In genomic region chr3:172517859-172518466, GRCh38 we compare ENCODE assay signal across 10 cellular contexts. TPM values are rescaled to one million over a fixed set of nuclear protein-coding genes. Genes with fewer than 3 reads are reported as not detected.
DNase-seq lines count a peak whose midpoint lies in the region; ATAC-seq and TF ChIP-seq lines count a peak whose summit lies in the region.
"Had no signal": no experiment of that assay in that cellular context is flagged by ENCODE, and none has a peak within 500 bp of the region (broad histone marks: within the 10 kb centered on the region; RNA-seq: fewer than 3 reads in every experiment).

No MANE protein-coding gene starts in this region.

- H3K4me3 ChIP-seq in left ventricle myocardium inferior: peak overlapping the region; percentile 20
- no peak overlapping the region for H3K4me3 ChIP-seq in urinary bladder (ENCODE audit: low read depth, low read length)
- H3K4me3 ChIP-seq: cardiac muscle cell had no signal

- no peak for TF ChIP-seq CTCF in left ventricle myocardium inferior (IDR thresholded peaks at IDR 0.05; ENCODE audit: borderline replicate concordance)

- no peak for ATAC-seq in left cardiac atrium
- peak; percentile 64 to 71 for ATAC-seq in natural killer cell treated with Interleukin-12 subunit alpha and Interleukin-12 subunit beta and Interleukin-15 and Interleukin-18, amount 100 ng/mL, for 72 hours
- ATAC-seq in SK-N-SH treated with all-trans-retinoic acid at 6 μM for 48 hours: no peak
- ATAC-seq in GM18517 (IDR thresholded peaks at IDR 0.05; ENCODE audit: unreplicated experiment): no peak

- no peaks in the 10 kb centered on the region for H3K9me3 Mint-ChIP-seq in activated naive CD8-positive, alpha-beta T cell (ENCODE audit: low read depth)
- H3K9me3 Mint-ChIP-seq in natural killer cell treated with Interleukin-12 subunit alpha and Interleukin-12 subunit beta and Interleukin-15 and Interleukin-18, amount 100 ng/mL, for 72 hours: peaks cover 4% of the 10 kb centered on the region

- 84% methylated on average over 8 of the region's 8 CpGs for WGBS in urinary bladder

- H3K27ac ChIP-seq in left ventricle myocardium inferior (replicated peaks) (peak overlapping the region; percentile 86), urinary bladder (ENCODE audit: low read depth) (peak overlapping the region; percentile 46)
- H3K27ac ChIP-seq: cardiac muscle cell had no signal

- intact Hi-C loops in left ventricle myocardium inferior (cut with micrococcal nuclease): loop anchor here (5.0 kb wide), 1 partner anchor 74 kb away; no protein-coding TSS in a partner anchor
- intact Hi-C loops in left cardiac atrium (cut with DNase I): loop anchor here in 1 of 2 donors (10.0 kb wide), 1 partner anchor 77 kb away; no protein-coding TSS in a partner anchor

- DNase-seq in left ventricle myocardium inferior (no peak), left cardiac atrium (no peak), NOMO-1 treated with dmso at 0.1 percent for 144 hours (lab: John Stamatoyannopoulos, UW; ENCODE audit: unreplicated experiment) (no peak)
- no peak for DNase-seq in natural killer cell treated with Interleukin-12 subunit alpha and Interleukin-12 subunit beta and Interleukin-15 and Interleukin-18, amount 100 ng/mL, for 72 hours (ENCODE audit: low spot score)
- DNase-seq: NCI-H1694 treated with DMSO at 0.1 percent for 48 hours had no signal

- H3K36me3 ChIP-seq in left ventricle myocardium inferior (peaks cover 8% of the 10 kb centered on the region), urinary bladder (ENCODE audit: insufficient read depth) (no peaks in the 10 kb centered on the region)
- H3K36me3 ChIP-seq: cardiac muscle cell had no signal

- peaks cover 89% of the 10 kb centered on the region for H3K4me1 Mint-ChIP-seq in activated naive CD8-positive, alpha-beta T cell (ENCODE audit: low read depth)
- H3K4me1 Mint-ChIP-seq in natural killer cell treated with Interleukin-12 subunit alpha and Interleukin-12 subunit beta and Interleukin-15 and Interleukin-18, amount 100 ng/mL, for 72 hours (ENCODE audit: low read depth in 2 of 2): peaks cover 70 to 87% of the 10 kb centered on the region in 2 donors

- H3K9me3 ChIP-seq in left ventricle myocardium inferior (replicated peaks): no peaks in the 10 kb centered on the region

- H3K4me1 ChIP-seq in left ventricle myocardium inferior (peaks cover 69% of the 10 kb centered on the region), urinary bladder (ENCODE audit: insufficient read depth) (peaks cover 2% of the 10 kb centered on the region)

- peak overlapping the region; percentile 80 for H3K27ac Mint-ChIP-seq in activated naive CD8-positive, alpha-beta T cell
- peak overlapping the region; percentile 90 to 95 for H3K27ac Mint-ChIP-seq in natural killer cell treated with Interleukin-12 subunit alpha and Interleukin-12 subunit beta and Interleukin-15 and Interleukin-18, amount 100 ng/mL, for 72 hours

- H3K27me3 Mint-ChIP-seq in activated naive CD8-positive, alpha-beta T cell: no peaks in the 10 kb centered on the region
- H3K27me3 Mint-ChIP-seq in natural killer cell treated with Interleukin-12 subunit alpha and Interleukin-12 subunit beta and Interleukin-15 and Interleukin-18, amount 100 ng/mL, for 72 hours: no peaks in the 10 kb centered on the region

- H3K36me3 Mint-ChIP-seq in activated naive CD8-positive, alpha-beta T cell: peaks cover 19% of the 10 kb centered on the region
- H3K36me3 Mint-ChIP-seq in natural killer cell treated with Interleukin-12 subunit alpha and Interleukin-12 subunit beta and Interleukin-15 and Interleukin-18, amount 100 ng/mL, for 72 hours: peaks cover 68% of the 10 kb centered on the region

- H3K27me3 ChIP-seq in left ventricle myocardium inferior (ENCODE audit: low read depth): no peaks in the 10 kb centered on the region
- H3K27me3 ChIP-seq: cardiac muscle cell had no signal

- H3K4me3 Mint-ChIP-seq in activated naive CD8-positive, alpha-beta T cell: peak overlapping the region; percentile 40
- H3K4me3 Mint-ChIP-seq in natural killer cell treated with Interleukin-12 subunit alpha and Interleukin-12 subunit beta and Interleukin-15 and Interleukin-18, amount 100 ng/mL, for 72 hours: peak overlapping the region; percentile 92

TF ChIP-seq in SK-N-SH treated with all-trans-retinoic acid at 6 μM for 48 hours, 23 proteins besides CTCF, POLR2A, EP300 and RAD21:
- TF ChIP-seq BACH2 (CRISPR knock-in tag; IDR thresholded peaks at IDR 0.05; ENCODE audit: borderline replicate concordance): no peak
- TF ChIP-seq ZNF70 (CRISPR knock-in tag; IDR thresholded peaks at IDR 0.05): no peak
- TF ChIP-seq ZFP30 (CRISPR knock-in tag; IDR thresholded peaks at IDR 0.05): no peak
- TF ChIP-seq ZFP3 (CRISPR knock-in tag; IDR thresholded peaks at IDR 0.05): no peak
- no peak for TF ChIP-seq ESRRG (CRISPR knock-in tag; IDR thresholded peaks at IDR 0.05)

RNA-seq across cellular contexts. Expression of gene TNFSF10, which starts 5.3 kb away (rescaled TPM):
- 12.6 TPM for total RNA-seq in left ventricle myocardium inferior
- total RNA-seq in left cardiac atrium: 10 to 100 TPM; 12.7 to 18.6 TPM
- 100 to 1,000 TPM; 111 to 321 TPM for total RNA-seq in natural killer cell treated with Interleukin-12 subunit alpha and Interleukin-12 subunit beta and Interleukin-15 and Interleukin-18, amount 100 ng/mL, for 72 hours
- total RNA-seq in urinary bladder: 74.0 TPM
- polyA plus RNA-seq in urinary bladder: 29.4 TPM
- total RNA-seq: cardiac muscle cell had no signal
- polyA plus RNA-seq: cardiac muscle cell had no signal

Comparison
In these comparisons a context has a peak if more than half of its experiments do, and no peak if none do; other contexts are left out.
1. ATAC-seq: peak in natural killer cell treated with Interleukin-12 subunit alpha and Interleukin-12 subunit beta and Interleukin-15 and Interleukin-18, amount 100 ng/mL, for 72 hours (2 of 2); none in left cardiac atrium (0 of 2), SK-N-SH treated with all-trans-retinoic acid at 6 μM for 48 hours (single experiment) and GM18517 (single experiment).